In genomic region chr20:15061955-15062354, GRCh38 we compare ENCODE assay signal across 17 cellular contexts.
DNase-seq lines count a peak whose midpoint lies in the region; TF ChIP-seq lines count a peak whose summit lies in the region.
"Had no signal": no experiment of that assay in that cellular context is flagged by ENCODE, and none has a peak within 500 bp of the region (broad histone marks: within the 10 kb centered on the region; RNA-seq: fewer than 3 reads in every experiment).

No MANE protein-coding gene starts in this region.

- peak in 1 of 2 donors; percentile 22 for TF ChIP-seq POLR2A in thyroid gland (IDR thresholded peaks at IDR 0.05)

- DNase-seq in HuH-7 (ENCODE audit: low spot score) (peak; percentile 41), mammary epithelial cell (peak; percentile 2), kidney glomerular epithelial cell (lab: John Stamatoyannopoulos, UW) (peak; percentile 89), thyroid gland (peak; percentile 66 to 68), NCI-H524 treated with DMSO at 0.1 percent for 48 hours (lab: John Stamatoyannopoulos, UW) (no peak), C1 segment of cervical spinal cord (lab: John Stamatoyannopoulos, UW) (no peak), glomerular visceral epithelial cell (ENCODE audit: extremely low spot score) (no peak)
- DNase-seq: activated CD4-positive, alpha-beta T cell treated with anti-CD3 and anti-CD28 coated beads, Interleukin-2, amount 10 ng/mL, durations not matched to agents 24 days and 14 days; activated naive CD8-positive, alpha-beta T cell treated with anti-CD3 and anti-CD28 coated beads for 36 hours; CD8-positive, alpha-beta T cell; DMS79 treated with DMSO at 0.1 percent for 48 hours; heart left ventricle; naive thymus-derived CD8-positive, alpha-beta T cell; NCI-H1417; SHP77 treated with DMSO at 0.1 percent for 48 hours; T-helper 1 cell had no signal

- dilution Hi-C loops in mammary epithelial cell (cut with HindIII; ENCODE audit: low sequenced_read_pairs), result no loop called here

- H3K27ac ChIP-seq in mammary epithelial cell (ENCODE audit: insufficient read depth, low read depth, low read length), result no peak overlapping the region
- H3K27ac ChIP-seq in thyroid gland, result peak overlapping the region in 2 of 3 donors; percentile 37 to 50
- H3K27ac ChIP-seq: heart left ventricle, suprapubic skin had no signal

- H3K4me3 ChIP-seq in mammary epithelial cell (replicated peaks in 1 of 3; ENCODE audit: insufficient read depth in 1 of 3, low read depth in 2 of 3, low read length in 3 of 3) (no peak overlapping the region), thyroid gland (replicated peaks in 1 of 3) (no peak overlapping the region)
- H3K4me3 ChIP-seq: heart left ventricle, suprapubic skin had no signal

- CTCF ChIA-PET in mammary epithelial cell (lab: Charles Lee; ENCODE audit: low non-redundant PET), result no interaction called here

- in situ Hi-C loops in mammary epithelial cell (cut with MboI; ENCODE audit: low sequenced_read_pairs in 2 of 2), result no loop called here

- no peaks in the 10 kb centered on the region for H4K20me1 ChIP-seq in mammary epithelial cell (ENCODE audit: insufficient read depth, low read length)

- no peaks in the 10 kb centered on the region for H3K79me2 ChIP-seq in mammary epithelial cell (ENCODE audit: insufficient read depth, low read length)

- TF ChIP-seq CTCF in mammary epithelial cell (conservative IDR thresholded peaks at IDR 0.05 in 1 of 2, IDR thresholded peaks at IDR 0.05 in 1 of 2; ENCODE audit: extremely low read depth in 1 of 2, insufficient read depth in 1 of 2, low read depth in 1 of 2, low read length in 2 of 2) (no peak), thyroid gland (IDR thresholded peaks at IDR 0.05) (peak in 4 of 6 experiments; percentile 10 to 43 (median 40))

- H3K9me3 ChIP-seq in mammary epithelial cell (replicated peaks; ENCODE audit: insufficient read depth, low read length) (no peaks in the 10 kb centered on the region), thyroid gland (no peaks in the 10 kb centered on the region)
- H3K9me3 ChIP-seq: suprapubic skin had no signal

- peak overlapping the region; percentile 7 for H3K4me2 ChIP-seq in mammary epithelial cell (ENCODE audit: insufficient read depth, low read depth, low read length)

- peak overlapping the region; percentile 35 for H2AFZ ChIP-seq in mammary epithelial cell (ENCODE audit: low read depth, low read length)

- H3K36me3 ChIP-seq in mammary epithelial cell (ENCODE audit: insufficient read depth, low read length), result no peaks in the 10 kb centered on the region
- no peaks in the 10 kb centered on the region for H3K36me3 ChIP-seq in thyroid gland
- H3K36me3 ChIP-seq: heart left ventricle, suprapubic skin had no signal

- no peak overlapping the region for H3K9ac ChIP-seq in mammary epithelial cell (ENCODE audit: insufficient read depth, low read length)

- H3K27me3 ChIP-seq in mammary epithelial cell (ENCODE audit: insufficient read depth, low read length) (no peaks in the 10 kb centered on the region), thyroid gland (no peaks in the 10 kb centered on the region)
- H3K27me3 ChIP-seq: heart left ventricle, suprapubic skin had no signal

- intact Hi-C loops in mammary epithelial cell (cut with micrococcal nuclease) (no loop called here), thyroid gland (cut with DNase I) (no loop called here)

- H3K4me1 ChIP-seq in mammary epithelial cell (ENCODE audit: insufficient read depth, low read length) (peaks cover 12% of the 10 kb centered on the region), thyroid gland (peaks cover 6 to 16% of the 10 kb centered on the region in 2 donors)
- H3K4me1 ChIP-seq: heart left ventricle had no signal

- WGBS in mammary epithelial cell (ENCODE audit: low coverage, missing lambda C conversion rate), result 50% methylated on average over 1 of the region's 1 CpG
- WGBS in thyroid gland, 2 donors, result 24 to 48% methylated on average over 1 of the region's 1 CpG

- no TSS peak for BruUV-seq in mammary epithelial cell (replicated peaks; lab: Mats Ljungman, UMichigan)

Comparison
In these comparisons a context has a peak if more than half of its experiments do, and no peak if none do; other contexts are left out.
1. DNase-seq: peak in HuH-7 (single experiment), mammary epithelial cell (single experiment), kidney glomerular epithelial cell (single experiment) and thyroid gland (2 of 2); none in NCI-H524 treated with DMSO at 0.1 percent for 48 hours (single experiment), C1 segment of cervical spinal cord (0 of 14) and glomerular visceral epithelial cell (single experiment).
2. CTCF ChIP-seq: peak in thyroid gland (4 of 6); none in mammary epithelial cell (0 of 2).